Comparison of ENCODE assay signal across 1 cellular context in the genomic region with DNA sequence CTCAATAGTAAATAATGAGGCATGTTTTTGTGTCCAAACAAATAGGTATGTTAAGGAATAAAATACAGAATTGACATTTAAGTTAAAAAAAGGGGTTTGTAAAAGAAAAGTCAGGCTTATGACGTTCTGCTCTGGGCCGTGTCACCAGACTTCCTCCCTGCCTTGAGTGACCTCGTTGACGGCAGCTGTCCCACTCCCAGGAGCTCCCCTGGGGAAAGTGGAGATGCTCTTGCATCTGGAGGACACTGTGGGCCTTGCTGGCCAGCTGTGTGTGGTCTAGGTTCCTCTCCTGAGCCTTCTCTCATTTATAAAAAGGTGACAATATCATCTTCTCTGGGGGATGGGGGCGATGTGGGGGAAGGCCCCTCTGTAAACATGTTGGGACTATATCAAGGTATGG.
TF ChIP-seq lines count a peak whose summit lies in the region.

No MANE protein-coding gene starts in this region.

TF ChIP-seq in neural cell, 6 proteins besides CTCF, POLR2A, EP300 and RAD21:
- TF ChIP-seq, protein P1, sequence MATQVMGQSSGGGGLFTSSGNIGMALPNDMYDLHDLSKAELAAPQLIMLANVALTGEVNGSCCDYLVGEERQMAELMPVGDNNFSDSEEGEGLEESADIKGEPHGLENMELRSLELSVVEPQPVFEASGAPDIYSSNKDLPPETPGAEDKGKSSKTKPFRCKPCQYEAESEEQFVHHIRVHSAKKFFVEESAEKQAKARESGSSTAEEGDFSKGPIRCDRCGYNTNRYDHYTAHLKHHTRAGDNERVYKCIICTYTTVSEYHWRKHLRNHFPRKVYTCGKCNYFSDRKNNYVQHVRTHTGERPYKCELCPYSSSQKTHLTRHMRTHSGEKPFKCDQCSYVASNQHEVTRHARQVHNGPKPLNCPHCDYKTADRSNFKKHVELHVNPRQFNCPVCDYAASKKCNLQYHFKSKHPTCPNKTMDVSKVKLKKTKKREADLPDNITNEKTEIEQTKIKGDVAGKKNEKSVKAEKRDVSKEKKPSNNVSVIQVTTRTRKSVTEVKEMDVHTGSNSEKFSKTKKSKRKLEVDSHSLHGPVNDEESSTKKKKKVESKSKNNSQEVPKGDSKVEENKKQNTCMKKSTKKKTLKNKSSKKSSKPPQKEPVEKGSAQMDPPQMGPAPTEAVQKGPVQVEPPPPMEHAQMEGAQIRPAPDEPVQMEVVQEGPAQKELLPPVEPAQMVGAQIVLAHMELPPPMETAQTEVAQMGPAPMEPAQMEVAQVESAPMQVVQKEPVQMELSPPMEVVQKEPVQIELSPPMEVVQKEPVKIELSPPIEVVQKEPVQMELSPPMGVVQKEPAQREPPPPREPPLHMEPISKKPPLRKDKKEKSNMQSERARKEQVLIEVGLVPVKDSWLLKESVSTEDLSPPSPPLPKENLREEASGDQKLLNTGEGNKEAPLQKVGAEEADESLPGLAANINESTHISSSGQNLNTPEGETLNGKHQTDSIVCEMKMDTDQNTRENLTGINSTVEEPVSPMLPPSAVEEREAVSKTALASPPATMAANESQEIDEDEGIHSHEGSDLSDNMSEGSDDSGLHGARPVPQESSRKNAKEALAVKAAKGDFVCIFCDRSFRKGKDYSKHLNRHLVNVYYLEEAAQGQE (IDR thresholded peaks at IDR 0.05; ENCODE audit: borderline replicate concordance): no peak
- TF ChIP-seq POLR2AphosphoS5 (IDR thresholded peaks at IDR 0.05) (no peak), SMC3 (conservative IDR thresholded peaks at IDR 0.05; ENCODE audit: poor library complexity) (no peak), MXI1 (conservative IDR thresholded peaks at IDR 0.05; ENCODE audit: poor library complexity, severe bottlenecking) (no peak), TAF1 (IDR thresholded peaks at IDR 0.05; ENCODE audit: low read depth) (no peak), EZH2 (IDR thresholded peaks at IDR 0.05; ENCODE audit: borderline replicate concordance, insufficient read depth, low read length, poor library complexity, severe bottlenecking) (no peak)
